ENCODE assay signal across 30 cellular contexts in genomic region chrX:129693343-129693742, GRCh38. TPM values are rescaled to one million over a fixed set of nuclear protein-coding genes. Genes with fewer than 3 reads are reported as not detected.
"Had no signal": no experiment of that assay in that cellular context is flagged by ENCODE, and none has a peak within 500 bp of the region (broad histone marks: within the 10 kb centered on the region; RNA-seq: fewer than 3 reads in every experiment).

No MANE protein-coding gene starts in this region.

- H3K4me3 ChIP-seq: dorsolateral prefrontal cortex, gastroesophageal sphincter, right atrium auricular region, thoracic aorta, uterus had no signal

- ATAC-seq: activated CD8-positive, alpha-beta T cell treated with anti-CD3 and anti-CD28 coated beads, Interleukin-2, amount 10 ng/mL, durations not matched to agents 7 days and 5 days; gastroesophageal sphincter; naive thymus-derived CD4-positive, alpha-beta T cell; stimulated activated naive CD8-positive, alpha-beta T cell treated with anti-CD3 and anti-CD28 coated beads, Interleukin-15, Interleukin-2, amounts not matched to agents 100 U/mL and 50 U/mL, for 24 hours; T-helper 17 cell; WTC11 had no signal

- H2AFZ ChIP-seq: parathyroid adenoma had no signal

- H3K9me3 ChIP-seq: gastroesophageal sphincter, right atrium auricular region, thoracic aorta, uterus had no signal

- DNase-seq: activated CD4-positive, alpha-beta T cell treated with anti-CD3 and anti-CD28 coated beads for 1 hour; activated CD8-positive, alpha-beta T cell treated with anti-CD3 and anti-CD28 coated beads, Interleukin-2, amount 10 ng/mL, durations not matched to agents 7 days and 5 days; activated effector memory CD4-positive, alpha-beta T cell treated with Interleukin-2 at 50 U/mL for 16 hours; activated naive CD4-positive, alpha-beta T cell treated with Interleukin-2 at 50 U/mL for 16 hours; anterior cingulate cortex; dorsolateral prefrontal cortex; effector memory CD4-positive, alpha-beta T cell; head of caudate nucleus; hypothalamus; immature natural killer cell; midbrain; naive thymus-derived CD4-positive, alpha-beta T cell; nucleus accumbens; stimulated activated CD4-positive, alpha-beta T cell treated with anti-CD3 and anti-CD28 coated beads, Interleukin-2, amount 100 ng/mL, for 48 hours; stimulated activated naive CD8-positive, alpha-beta T cell treated with anti-CD3 and anti-CD28 coated beads, Interleukin-15, Interleukin-2, amounts not matched to agents 100 U/mL and 50 U/mL, for 24 hours; T-helper 17 cell; T1000; trophoblast cell; uterus had no signal

- H3K4me1 ChIP-seq: gastroesophageal sphincter, parathyroid adenoma, right atrium auricular region, uterus had no signal

- H3K36me3 ChIP-seq: gastroesophageal sphincter, right atrium auricular region, thoracic aorta, uterus had no signal

- H3K27ac ChIP-seq: dorsolateral prefrontal cortex, gastroesophageal sphincter, parathyroid adenoma, right atrium auricular region, thoracic aorta, uterus had no signal

- H3K9ac ChIP-seq: parathyroid adenoma had no signal

- H3K27me3 ChIP-seq: gastroesophageal sphincter, right atrium auricular region, uterus had no signal

- H3K79me2 ChIP-seq: parathyroid adenoma had no signal

- FAIRE-seq: bronchial epithelial cell had no signal

RNA-seq across cellular contexts. Expression of gene APLN, which starts 38.6 kb away (rescaled TPM):
- total RNA-seq: T-helper 17 cell had no signal
- polyA plus RNA-seq: immature natural killer cell; naive thymus-derived CD4-positive, alpha-beta T cell had no signal

RNA-seq across cellular contexts. Expression of gene XPNPEP2, which starts 45.4 kb away (rescaled TPM):
- total RNA-seq: bronchial epithelial cell, epithelial cell of proximal tubule, fibroblast of villous mesenchyme, kidney epithelial cell, pulmonary artery endothelial cell had no signal
- polyA plus RNA-seq: naive thymus-derived CD4-positive, alpha-beta T cell; neural cell had no signal
